In genomic region chr19:40921005-40921897, GRCh38 we compare ENCODE assay signal across 1 cellular context.
TF ChIP-seq lines count a peak whose summit lies in the region.

No MANE protein-coding gene starts in this region.

TF ChIP-seq in K562, 482 proteins besides CTCF, POLR2A, EP300 and RAD21 (continued from another document and continues in another):
- TF ChIP-seq, protein P1, sequence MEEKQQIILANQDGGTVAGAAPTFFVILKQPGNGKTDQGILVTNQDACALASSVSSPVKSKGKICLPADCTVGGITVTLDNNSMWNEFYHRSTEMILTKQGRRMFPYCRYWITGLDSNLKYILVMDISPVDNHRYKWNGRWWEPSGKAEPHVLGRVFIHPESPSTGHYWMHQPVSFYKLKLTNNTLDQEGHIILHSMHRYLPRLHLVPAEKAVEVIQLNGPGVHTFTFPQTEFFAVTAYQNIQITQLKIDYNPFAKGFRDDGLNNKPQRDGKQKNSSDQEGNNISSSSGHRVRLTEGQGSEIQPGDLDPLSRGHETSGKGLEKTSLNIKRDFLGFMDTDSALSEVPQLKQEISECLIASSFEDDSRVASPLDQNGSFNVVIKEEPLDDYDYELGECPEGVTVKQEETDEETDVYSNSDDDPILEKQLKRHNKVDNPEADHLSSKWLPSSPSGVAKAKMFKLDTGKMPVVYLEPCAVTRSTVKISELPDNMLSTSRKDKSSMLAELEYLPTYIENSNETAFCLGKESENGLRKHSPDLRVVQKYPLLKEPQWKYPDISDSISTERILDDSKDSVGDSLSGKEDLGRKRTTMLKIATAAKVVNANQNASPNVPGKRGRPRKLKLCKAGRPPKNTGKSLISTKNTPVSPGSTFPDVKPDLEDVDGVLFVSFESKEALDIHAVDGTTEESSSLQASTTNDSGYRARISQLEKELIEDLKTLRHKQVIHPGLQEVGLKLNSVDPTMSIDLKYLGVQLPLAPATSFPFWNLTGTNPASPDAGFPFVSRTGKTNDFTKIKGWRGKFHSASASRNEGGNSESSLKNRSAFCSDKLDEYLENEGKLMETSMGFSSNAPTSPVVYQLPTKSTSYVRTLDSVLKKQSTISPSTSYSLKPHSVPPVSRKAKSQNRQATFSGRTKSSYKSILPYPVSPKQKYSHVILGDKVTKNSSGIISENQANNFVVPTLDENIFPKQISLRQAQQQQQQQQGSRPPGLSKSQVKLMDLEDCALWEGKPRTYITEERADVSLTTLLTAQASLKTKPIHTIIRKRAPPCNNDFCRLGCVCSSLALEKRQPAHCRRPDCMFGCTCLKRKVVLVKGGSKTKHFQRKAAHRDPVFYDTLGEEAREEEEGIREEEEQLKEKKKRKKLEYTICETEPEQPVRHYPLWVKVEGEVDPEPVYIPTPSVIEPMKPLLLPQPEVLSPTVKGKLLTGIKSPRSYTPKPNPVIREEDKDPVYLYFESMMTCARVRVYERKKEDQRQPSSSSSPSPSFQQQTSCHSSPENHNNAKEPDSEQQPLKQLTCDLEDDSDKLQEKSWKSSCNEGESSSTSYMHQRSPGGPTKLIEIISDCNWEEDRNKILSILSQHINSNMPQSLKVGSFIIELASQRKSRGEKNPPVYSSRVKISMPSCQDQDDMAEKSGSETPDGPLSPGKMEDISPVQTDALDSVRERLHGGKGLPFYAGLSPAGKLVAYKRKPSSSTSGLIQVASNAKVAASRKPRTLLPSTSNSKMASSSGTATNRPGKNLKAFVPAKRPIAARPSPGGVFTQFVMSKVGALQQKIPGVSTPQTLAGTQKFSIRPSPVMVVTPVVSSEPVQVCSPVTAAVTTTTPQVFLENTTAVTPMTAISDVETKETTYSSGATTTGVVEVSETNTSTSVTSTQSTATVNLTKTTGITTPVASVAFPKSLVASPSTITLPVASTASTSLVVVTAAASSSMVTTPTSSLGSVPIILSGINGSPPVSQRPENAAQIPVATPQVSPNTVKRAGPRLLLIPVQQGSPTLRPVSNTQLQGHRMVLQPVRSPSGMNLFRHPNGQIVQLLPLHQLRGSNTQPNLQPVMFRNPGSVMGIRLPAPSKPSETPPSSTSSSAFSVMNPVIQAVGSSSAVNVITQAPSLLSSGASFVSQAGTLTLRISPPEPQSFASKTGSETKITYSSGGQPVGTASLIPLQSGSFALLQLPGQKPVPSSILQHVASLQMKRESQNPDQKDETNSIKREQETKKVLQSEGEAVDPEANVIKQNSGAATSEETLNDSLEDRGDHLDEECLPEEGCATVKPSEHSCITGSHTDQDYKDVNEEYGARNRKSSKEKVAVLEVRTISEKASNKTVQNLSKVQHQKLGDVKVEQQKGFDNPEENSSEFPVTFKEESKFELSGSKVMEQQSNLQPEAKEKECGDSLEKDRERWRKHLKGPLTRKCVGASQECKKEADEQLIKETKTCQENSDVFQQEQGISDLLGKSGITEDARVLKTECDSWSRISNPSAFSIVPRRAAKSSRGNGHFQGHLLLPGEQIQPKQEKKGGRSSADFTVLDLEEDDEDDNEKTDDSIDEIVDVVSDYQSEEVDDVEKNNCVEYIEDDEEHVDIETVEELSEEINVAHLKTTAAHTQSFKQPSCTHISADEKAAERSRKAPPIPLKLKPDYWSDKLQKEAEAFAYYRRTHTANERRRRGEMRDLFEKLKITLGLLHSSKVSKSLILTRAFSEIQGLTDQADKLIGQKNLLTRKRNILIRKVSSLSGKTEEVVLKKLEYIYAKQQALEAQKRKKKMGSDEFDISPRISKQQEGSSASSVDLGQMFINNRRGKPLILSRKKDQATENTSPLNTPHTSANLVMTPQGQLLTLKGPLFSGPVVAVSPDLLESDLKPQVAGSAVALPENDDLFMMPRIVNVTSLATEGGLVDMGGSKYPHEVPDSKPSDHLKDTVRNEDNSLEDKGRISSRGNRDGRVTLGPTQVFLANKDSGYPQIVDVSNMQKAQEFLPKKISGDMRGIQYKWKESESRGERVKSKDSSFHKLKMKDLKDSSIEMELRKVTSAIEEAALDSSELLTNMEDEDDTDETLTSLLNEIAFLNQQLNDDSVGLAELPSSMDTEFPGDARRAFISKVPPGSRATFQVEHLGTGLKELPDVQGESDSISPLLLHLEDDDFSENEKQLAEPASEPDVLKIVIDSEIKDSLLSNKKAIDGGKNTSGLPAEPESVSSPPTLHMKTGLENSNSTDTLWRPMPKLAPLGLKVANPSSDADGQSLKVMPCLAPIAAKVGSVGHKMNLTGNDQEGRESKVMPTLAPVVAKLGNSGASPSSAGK (IDR thresholded peaks at IDR 0.05), result peak; percentile 45
- TF ChIP-seq KDM1A (IDR thresholded peaks at IDR 0.05) (peak; percentile 78 to 79), SUPT5H (IDR thresholded peaks at IDR 0.05) (no peak), XRCC4 (IDR thresholded peaks at IDR 0.05; ENCODE audit: extremely low read depth, insufficient read depth, insufficient read length) (no peak), ZNF212 (CRISPR knock-in tag; IDR thresholded peaks at IDR 0.05) (no peak), NFATC3 (IDR thresholded peaks at IDR 0.05) (no peak), ZNF175 (CRISPR knock-in tag; IDR thresholded peaks at IDR 0.05; ENCODE audit: low read depth) (no peak), NR1H2 (CRISPR knock-in tag; IDR thresholded peaks at IDR 0.05) (no peak), ZFP91 (CRISPR knock-in tag; IDR thresholded peaks at IDR 0.05) (no peak), POLR2H (tag; IDR thresholded peaks at IDR 0.05; ENCODE audit: low read depth) (no peak), PHB2 (IDR thresholded peaks at IDR 0.05; ENCODE audit: low read depth) (no peak), ZBTB49 (CRISPR knock-in tag; IDR thresholded peaks at IDR 0.05; ENCODE audit: borderline replicate concordance) (no peak), RBM39 (optimal IDR thresholded peaks at IDR 0.05; ENCODE audit: low read depth, low read length) (no peak), SETDB1 (IDR thresholded peaks at IDR 0.05; ENCODE audit: low read length) (no peak), RBM25 (IDR thresholded peaks at IDR 0.05; ENCODE audit: low read depth, low read length, severe bottlenecking) (no peak)
- TF ChIP-seq, protein P2, sequence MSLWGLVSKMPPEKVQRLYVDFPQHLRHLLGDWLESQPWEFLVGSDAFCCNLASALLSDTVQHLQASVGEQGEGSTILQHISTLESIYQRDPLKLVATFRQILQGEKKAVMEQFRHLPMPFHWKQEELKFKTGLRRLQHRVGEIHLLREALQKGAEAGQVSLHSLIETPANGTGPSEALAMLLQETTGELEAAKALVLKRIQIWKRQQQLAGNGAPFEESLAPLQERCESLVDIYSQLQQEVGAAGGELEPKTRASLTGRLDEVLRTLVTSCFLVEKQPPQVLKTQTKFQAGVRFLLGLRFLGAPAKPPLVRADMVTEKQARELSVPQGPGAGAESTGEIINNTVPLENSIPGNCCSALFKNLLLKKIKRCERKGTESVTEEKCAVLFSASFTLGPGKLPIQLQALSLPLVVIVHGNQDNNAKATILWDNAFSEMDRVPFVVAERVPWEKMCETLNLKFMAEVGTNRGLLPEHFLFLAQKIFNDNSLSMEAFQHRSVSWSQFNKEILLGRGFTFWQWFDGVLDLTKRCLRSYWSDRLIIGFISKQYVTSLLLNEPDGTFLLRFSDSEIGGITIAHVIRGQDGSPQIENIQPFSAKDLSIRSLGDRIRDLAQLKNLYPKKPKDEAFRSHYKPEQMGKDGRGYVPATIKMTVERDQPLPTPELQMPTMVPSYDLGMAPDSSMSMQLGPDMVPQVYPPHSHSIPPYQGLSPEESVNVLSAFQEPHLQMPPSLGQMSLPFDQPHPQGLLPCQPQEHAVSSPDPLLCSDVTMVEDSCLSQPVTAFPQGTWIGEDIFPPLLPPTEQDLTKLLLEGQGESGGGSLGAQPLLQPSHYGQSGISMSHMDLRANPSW (CRISPR knock-in tag; IDR thresholded peaks at IDR 0.05), result no peak
- TF ChIP-seq, protein P3, sequence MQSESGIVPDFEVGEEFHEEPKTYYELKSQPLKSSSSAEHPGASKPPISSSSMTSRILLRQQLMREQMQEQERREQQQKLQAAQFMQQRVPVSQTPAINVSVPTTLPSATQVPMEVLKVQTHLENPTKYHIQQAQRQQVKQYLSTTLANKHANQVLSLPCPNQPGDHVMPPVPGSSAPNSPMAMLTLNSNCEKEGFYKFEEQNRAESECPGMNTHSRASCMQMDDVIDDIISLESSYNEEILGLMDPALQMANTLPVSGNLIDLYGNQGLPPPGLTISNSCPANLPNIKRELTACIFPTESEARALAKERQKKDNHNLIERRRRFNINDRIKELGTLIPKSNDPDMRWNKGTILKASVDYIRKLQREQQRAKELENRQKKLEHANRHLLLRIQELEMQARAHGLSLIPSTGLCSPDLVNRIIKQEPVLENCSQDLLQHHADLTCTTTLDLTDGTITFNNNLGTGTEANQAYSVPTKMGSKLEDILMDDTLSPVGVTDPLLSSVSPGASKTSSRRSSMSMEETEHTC (IDR thresholded peaks at IDR 0.05), result no peak
- TF ChIP-seq, protein P4, sequence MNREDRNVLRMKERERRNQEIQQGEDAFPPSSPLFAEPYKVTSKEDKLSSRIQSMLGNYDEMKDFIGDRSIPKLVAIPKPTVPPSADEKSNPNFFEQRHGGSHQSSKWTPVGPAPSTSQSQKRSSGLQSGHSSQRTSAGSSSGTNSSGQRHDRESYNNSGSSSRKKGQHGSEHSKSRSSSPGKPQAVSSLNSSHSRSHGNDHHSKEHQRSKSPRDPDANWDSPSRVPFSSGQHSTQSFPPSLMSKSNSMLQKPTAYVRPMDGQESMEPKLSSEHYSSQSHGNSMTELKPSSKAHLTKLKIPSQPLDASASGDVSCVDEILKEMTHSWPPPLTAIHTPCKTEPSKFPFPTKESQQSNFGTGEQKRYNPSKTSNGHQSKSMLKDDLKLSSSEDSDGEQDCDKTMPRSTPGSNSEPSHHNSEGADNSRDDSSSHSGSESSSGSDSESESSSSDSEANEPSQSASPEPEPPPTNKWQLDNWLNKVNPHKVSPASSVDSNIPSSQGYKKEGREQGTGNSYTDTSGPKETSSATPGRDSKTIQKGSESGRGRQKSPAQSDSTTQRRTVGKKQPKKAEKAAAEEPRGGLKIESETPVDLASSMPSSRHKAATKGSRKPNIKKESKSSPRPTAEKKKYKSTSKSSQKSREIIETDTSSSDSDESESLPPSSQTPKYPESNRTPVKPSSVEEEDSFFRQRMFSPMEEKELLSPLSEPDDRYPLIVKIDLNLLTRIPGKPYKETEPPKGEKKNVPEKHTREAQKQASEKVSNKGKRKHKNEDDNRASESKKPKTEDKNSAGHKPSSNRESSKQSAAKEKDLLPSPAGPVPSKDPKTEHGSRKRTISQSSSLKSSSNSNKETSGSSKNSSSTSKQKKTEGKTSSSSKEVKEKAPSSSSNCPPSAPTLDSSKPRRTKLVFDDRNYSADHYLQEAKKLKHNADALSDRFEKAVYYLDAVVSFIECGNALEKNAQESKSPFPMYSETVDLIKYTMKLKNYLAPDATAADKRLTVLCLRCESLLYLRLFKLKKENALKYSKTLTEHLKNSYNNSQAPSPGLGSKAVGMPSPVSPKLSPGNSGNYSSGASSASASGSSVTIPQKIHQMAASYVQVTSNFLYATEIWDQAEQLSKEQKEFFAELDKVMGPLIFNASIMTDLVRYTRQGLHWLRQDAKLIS (CRISPR knock-in tag; IDR thresholded peaks at IDR 0.05), result no peak
- TF ChIP-seq, protein P5, sequence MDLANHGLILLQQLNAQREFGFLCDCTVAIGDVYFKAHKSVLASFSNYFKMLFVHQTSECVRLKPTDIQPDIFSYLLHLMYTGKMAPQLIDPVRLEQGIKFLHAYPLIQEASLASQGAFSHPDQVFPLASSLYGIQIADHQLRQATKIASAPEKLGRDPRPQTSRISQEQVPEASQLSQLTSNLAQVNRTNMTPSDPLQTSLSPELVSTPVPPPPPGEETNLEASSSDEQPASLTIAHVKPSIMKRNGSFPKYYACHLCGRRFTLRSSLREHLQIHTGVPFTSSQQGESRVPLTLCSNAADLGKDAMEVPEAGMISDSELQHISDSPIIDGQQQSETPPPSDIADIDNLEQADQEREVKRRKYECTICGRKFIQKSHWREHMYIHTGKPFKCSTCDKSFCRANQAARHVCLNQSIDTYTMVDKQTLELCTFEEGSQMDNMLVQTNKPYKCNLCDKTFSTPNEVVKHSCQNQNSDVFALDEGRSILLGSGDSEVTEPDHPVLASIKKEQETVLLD (IDR thresholded peaks at IDR 0.05), result no peak
- TF ChIP-seq, protein P6, sequence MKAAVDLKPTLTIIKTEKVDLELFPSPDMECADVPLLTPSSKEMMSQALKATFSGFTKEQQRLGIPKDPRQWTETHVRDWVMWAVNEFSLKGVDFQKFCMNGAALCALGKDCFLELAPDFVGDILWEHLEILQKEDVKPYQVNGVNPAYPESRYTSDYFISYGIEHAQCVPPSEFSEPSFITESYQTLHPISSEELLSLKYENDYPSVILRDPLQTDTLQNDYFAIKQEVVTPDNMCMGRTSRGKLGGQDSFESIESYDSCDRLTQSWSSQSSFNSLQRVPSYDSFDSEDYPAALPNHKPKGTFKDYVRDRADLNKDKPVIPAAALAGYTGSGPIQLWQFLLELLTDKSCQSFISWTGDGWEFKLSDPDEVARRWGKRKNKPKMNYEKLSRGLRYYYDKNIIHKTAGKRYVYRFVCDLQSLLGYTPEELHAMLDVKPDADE (conservative IDR thresholded peaks at IDR 0.05; ENCODE audit: control insufficient read depth, low read depth, low read length), result no peak
- TF ChIP-seq, protein P7, sequence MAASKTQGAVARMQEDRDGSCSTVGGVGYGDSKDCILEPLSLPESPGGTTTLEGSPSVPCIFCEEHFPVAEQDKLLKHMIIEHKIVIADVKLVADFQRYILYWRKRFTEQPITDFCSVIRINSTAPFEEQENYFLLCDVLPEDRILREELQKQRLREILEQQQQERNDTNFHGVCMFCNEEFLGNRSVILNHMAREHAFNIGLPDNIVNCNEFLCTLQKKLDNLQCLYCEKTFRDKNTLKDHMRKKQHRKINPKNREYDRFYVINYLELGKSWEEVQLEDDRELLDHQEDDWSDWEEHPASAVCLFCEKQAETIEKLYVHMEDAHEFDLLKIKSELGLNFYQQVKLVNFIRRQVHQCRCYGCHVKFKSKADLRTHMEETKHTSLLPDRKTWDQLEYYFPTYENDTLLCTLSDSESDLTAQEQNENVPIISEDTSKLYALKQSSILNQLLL (CRISPR knock-in tag; IDR thresholded peaks at IDR 0.05; ENCODE audit: borderline replicate concordance), result no peak
